30 cellular contexts compared by ENCODE assay signal in the genomic region with DNA sequence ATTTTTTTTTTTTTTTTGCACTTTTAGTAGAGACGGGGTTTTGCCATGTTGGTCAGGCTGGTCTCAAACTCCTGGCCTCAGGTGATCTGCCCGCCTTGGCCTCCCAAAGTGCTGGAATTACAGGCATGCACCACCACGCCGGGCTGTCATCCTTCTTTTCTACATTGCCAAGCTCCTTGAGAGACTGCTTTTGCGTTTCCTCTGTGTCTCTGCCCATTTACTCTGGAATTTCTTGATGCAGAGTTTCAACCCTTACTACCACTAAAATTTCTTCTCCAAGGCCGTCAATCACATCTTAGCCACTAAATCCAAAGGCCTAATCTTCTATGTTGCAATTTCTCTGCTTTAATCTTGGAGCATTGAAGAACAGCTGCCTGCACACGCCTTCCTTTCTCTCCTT.
"Had no signal": no experiment of that assay in that cellular context is flagged by ENCODE, and none has a peak within 500 bp of the region (broad histone marks: within the 10 kb centered on the region; RNA-seq: fewer than 3 reads in every experiment).

No MANE protein-coding gene starts in this region.

- H3K36me3 ChIP-seq: adrenal gland, colonic mucosa, heart left ventricle had no signal

- ATAC-seq: activated CD4-positive, alpha-beta T cell treated with anti-CD3 and anti-CD28 coated beads for 36 hours; activated CD8-positive, alpha-beta memory T cell treated with anti-CD3 and anti-CD28 coated beads, Interleukin-2, amount 10 ng/mL, durations not matched to agents 7 days and 5 days; activated CD8-positive, alpha-beta T cell treated with anti-CD3 and anti-CD28 coated beads, Interleukin-2, amount 10 ng/mL, durations not matched to agents 7 days and 5 days; activated naive CD8-positive, alpha-beta T cell treated with anti-CD3 and anti-CD28 coated beads, Interleukin-2, amount 50 U/mL, for 24 hours; body of pancreas; heart left ventricle had no signal

- H3K27ac Mint-ChIP-seq: activated CD4-positive, alpha-beta memory T cell treated with anti-CD3 and anti-CD28 coated beads for 36 hours; activated CD4-positive, alpha-beta T cell treated with anti-CD3 and anti-CD28 coated beads for 36 hours; activated CD4-positive, alpha-beta T cell treated with anti-CD3 and anti-CD28 coated beads, Interleukin-2, amount 10 ng/mL, durations not matched to agents 24 days and 14 days; activated CD8-positive, alpha-beta memory T cell treated with anti-CD3 and anti-CD28 coated beads, Interleukin-2, amount 10 ng/mL, durations not matched to agents 7 days and 5 days; activated CD8-positive, alpha-beta T cell treated with anti-CD3 and anti-CD28 coated beads, Interleukin-2, amount 10 ng/mL, durations not matched to agents 7 days and 5 days; activated naive CD4-positive, alpha-beta T cell treated with anti-CD3 and anti-CD28 coated beads for 36 hours; activated naive CD4-positive, alpha-beta T cell treated with anti-CD3 and anti-CD28 coated beads, Interleukin-2, amount 50 U/mL, for 24 hours; activated naive CD8-positive, alpha-beta T cell treated with anti-CD3 and anti-CD28 coated beads for 36 hours; activated naive CD8-positive, alpha-beta T cell treated with anti-CD3 and anti-CD28 coated beads, Interleukin-2, amount 50 U/mL, for 24 hours; activated T-helper 1 cell treated with anti-CD3 and anti-CD28 coated beads, Interleukin-12 subunit alpha, Interleukin-12 subunit beta, Interleukin-2, Interleukin-4 antibody, amounts not matched to agents 30 ng/mL and 10 ng/mL and 1 ng/mL, durations not matched to agents 14 hours and 24 hours and 36 hours; activated T-helper 2 cell treated with anti-CD3 and anti-CD28 coated beads, Interferon-gamma antibody, Interleukin-2, Interleukin-4, amounts not matched to agents 10 μg/mL and 5 μg/mL and 100 μg/mL, durations not matched to agents 14 hours and 24 hours and 36 hours had no signal

- H3K4me3 Mint-ChIP-seq: activated CD4-positive, alpha-beta memory T cell treated with anti-CD3 and anti-CD28 coated beads for 36 hours; activated CD4-positive, alpha-beta T cell treated with anti-CD3 and anti-CD28 coated beads for 36 hours; activated CD4-positive, alpha-beta T cell treated with anti-CD3 and anti-CD28 coated beads, Interleukin-2, amount 10 ng/mL, durations not matched to agents 24 days and 14 days; activated CD8-positive, alpha-beta memory T cell treated with anti-CD3 and anti-CD28 coated beads, Interleukin-2, amount 10 ng/mL, durations not matched to agents 7 days and 5 days; activated CD8-positive, alpha-beta T cell treated with anti-CD3 and anti-CD28 coated beads, Interleukin-2, amount 10 ng/mL, durations not matched to agents 7 days and 5 days; activated naive CD4-positive, alpha-beta T cell treated with anti-CD3 and anti-CD28 coated beads for 36 hours; activated naive CD4-positive, alpha-beta T cell treated with anti-CD3 and anti-CD28 coated beads, Interleukin-2, amount 50 U/mL, for 24 hours; activated naive CD8-positive, alpha-beta T cell treated with anti-CD3 and anti-CD28 coated beads for 36 hours; activated naive CD8-positive, alpha-beta T cell treated with anti-CD3 and anti-CD28 coated beads, Interleukin-2, amount 50 U/mL, for 24 hours; activated T-helper 1 cell treated with anti-CD3 and anti-CD28 coated beads, Interleukin-12 subunit alpha, Interleukin-12 subunit beta, Interleukin-2, Interleukin-4 antibody, amounts not matched to agents 30 ng/mL and 10 ng/mL and 1 ng/mL, durations not matched to agents 14 hours and 24 hours and 36 hours had no signal

- H3K4me1 ChIP-seq: adrenal gland, body of pancreas, colonic mucosa, heart left ventricle had no signal

- H3K9me3 Mint-ChIP-seq: activated CD4-positive, alpha-beta memory T cell treated with anti-CD3 and anti-CD28 coated beads for 36 hours; activated CD4-positive, alpha-beta T cell treated with anti-CD3 and anti-CD28 coated beads, Interleukin-2, amount 10 ng/mL, durations not matched to agents 24 days and 14 days; activated naive CD4-positive, alpha-beta T cell treated with anti-CD3 and anti-CD28 coated beads for 36 hours; activated naive CD4-positive, alpha-beta T cell treated with anti-CD3 and anti-CD28 coated beads, Interleukin-2, amount 50 U/mL, for 24 hours; activated naive CD8-positive, alpha-beta T cell treated with anti-CD3 and anti-CD28 coated beads for 36 hours; activated naive CD8-positive, alpha-beta T cell treated with anti-CD3 and anti-CD28 coated beads, Interleukin-2, amount 50 U/mL, for 24 hours; activated T-helper 1 cell treated with anti-CD3 and anti-CD28 coated beads, Interleukin-12 subunit alpha, Interleukin-12 subunit beta, Interleukin-2, Interleukin-4 antibody, amounts not matched to agents 30 ng/mL and 10 ng/mL and 1 ng/mL, durations not matched to agents 14 hours and 24 hours and 36 hours; activated T-helper 2 cell treated with anti-CD3 and anti-CD28 coated beads, Interferon-gamma antibody, Interleukin-2, Interleukin-4, amounts not matched to agents 10 μg/mL and 5 μg/mL and 100 μg/mL, durations not matched to agents 14 hours and 24 hours and 36 hours had no signal

- H3K27me3 Mint-ChIP-seq: activated CD4-positive, alpha-beta T cell treated with anti-CD3 and anti-CD28 coated beads for 36 hours; activated CD4-positive, alpha-beta T cell treated with anti-CD3 and anti-CD28 coated beads, Interleukin-2, amount 10 ng/mL, durations not matched to agents 24 days and 14 days; activated CD8-positive, alpha-beta memory T cell treated with anti-CD3 and anti-CD28 coated beads, Interleukin-2, amount 10 ng/mL, durations not matched to agents 7 days and 5 days; activated naive CD4-positive, alpha-beta T cell treated with anti-CD3 and anti-CD28 coated beads, Interleukin-2, amount 50 U/mL, for 24 hours; activated naive CD8-positive, alpha-beta T cell treated with anti-CD3 and anti-CD28 coated beads for 36 hours; activated naive CD8-positive, alpha-beta T cell treated with anti-CD3 and anti-CD28 coated beads, Interleukin-2, amount 50 U/mL, for 24 hours had no signal

- H3K36me3 Mint-ChIP-seq: activated CD4-positive, alpha-beta memory T cell treated with anti-CD3 and anti-CD28 coated beads for 36 hours; activated CD8-positive, alpha-beta memory T cell treated with anti-CD3 and anti-CD28 coated beads, Interleukin-2, amount 10 ng/mL, durations not matched to agents 7 days and 5 days; activated naive CD4-positive, alpha-beta T cell treated with anti-CD3 and anti-CD28 coated beads, Interleukin-2, amount 50 U/mL, for 24 hours; activated naive CD8-positive, alpha-beta T cell treated with anti-CD3 and anti-CD28 coated beads for 36 hours had no signal

- H3K9me3 ChIP-seq: adrenal gland, body of pancreas, colonic mucosa, heart left ventricle had no signal

- H3K27ac ChIP-seq: adrenal gland, body of pancreas, colonic mucosa, epithelial cell of prostate, heart left ventricle had no signal

- H3K27me3 ChIP-seq: adrenal gland, colonic mucosa, heart left ventricle had no signal

- H3K4me3 ChIP-seq: adrenal gland, body of pancreas, colonic mucosa, heart left ventricle had no signal

- H3K4me1 Mint-ChIP-seq: activated CD4-positive, alpha-beta T cell treated with anti-CD3 and anti-CD28 coated beads for 36 hours; activated CD4-positive, alpha-beta T cell treated with anti-CD3 and anti-CD28 coated beads, Interleukin-2, amount 10 ng/mL, durations not matched to agents 24 days and 14 days; activated CD8-positive, alpha-beta memory T cell treated with anti-CD3 and anti-CD28 coated beads, Interleukin-2, amount 10 ng/mL, durations not matched to agents 7 days and 5 days; activated naive CD4-positive, alpha-beta T cell treated with anti-CD3 and anti-CD28 coated beads, Interleukin-2, amount 50 U/mL, for 24 hours; activated naive CD8-positive, alpha-beta T cell treated with anti-CD3 and anti-CD28 coated beads, Interleukin-2, amount 50 U/mL, for 24 hours had no signal

- DNase-seq: activated CD4-positive, alpha-beta memory T cell treated with anti-CD3 and anti-CD28 coated beads for 36 hours; activated CD4-positive, alpha-beta T cell treated with anti-CD3 and anti-CD28 coated beads for 36 hours; activated CD4-positive, alpha-beta T cell treated with anti-CD3 and anti-CD28 coated beads, Interleukin-2, amount 10 ng/mL, durations not matched to agents 24 days and 14 days; activated CD4-positive, CD25-positive, alpha-beta regulatory T cell; activated CD4-positive, CD25-positive, alpha-beta regulatory T cell treated with anti-CD3 and anti-CD28 coated beads, Interleukin-2, amount 50 U/mL, for 72 hours; activated CD8-positive, alpha-beta memory T cell treated with anti-CD3 and anti-CD28 coated beads, Interleukin-2, amount 10 ng/mL, durations not matched to agents 7 days and 5 days; activated CD8-positive, alpha-beta memory T cell treated with anti-CD3 and anti-CD28 coated beads, Interleukin-2, amount 50 U/mL, for 4 hours; activated CD8-positive, alpha-beta T cell treated with anti-CD3 and anti-CD28 coated beads, Interleukin-2, amount 10 ng/mL, durations not matched to agents 7 days and 5 days; activated effector memory CD4-positive, alpha-beta T cell treated with anti-CD3 and anti-CD28 coated beads, Interleukin-2, amount 50 U/mL, for 16 hours; activated naive CD4-positive, alpha-beta T cell treated with anti-CD3 and anti-CD28 coated beads for 36 hours; activated naive CD8-positive, alpha-beta T cell treated with anti-CD3 and anti-CD28 coated beads for 36 hours; activated naive CD8-positive, alpha-beta T cell treated with anti-CD3 and anti-CD28 coated beads, Interleukin-2, amount 50 U/mL, for 24 hours; activated T-cell treated with anti-CD3 and anti-CD28 coated beads, Interleukin-2, amount 50 U/mL, for 1 hour; activated T-cell treated with anti-CD3 and anti-CD28 coated beads, Interleukin-2, amount 50 U/mL, for 48 hours; adrenal gland; amygdala; aorta; caudate nucleus; cerebellar nuclear complex; colonic mucosa; effector CD8-positive, alpha-beta T cell; foreskin fibroblast; glutamatergic neuron; heart left ventricle; T-helper 2 cell had no signal
